ENCODE assay signal across 7 cellular contexts in genomic region chr16:29287816-29288545, GRCh38.
DNase-seq lines count a peak whose midpoint lies in the region; ATAC-seq and TF ChIP-seq lines count a peak whose summit lies in the region.
"Not testable (repeated sequence)": the region's sequence is repeated elsewhere in the genome, so short reads cannot be mapped to it uniquely, and the experiment has no call there.

No MANE protein-coding gene starts in this region.

- H3K27me3 Mint-ChIP-seq in effector memory CD8-positive, alpha-beta T cell; glutamatergic neuron (ENCODE audit: unreplicated experiment); nephron (ENCODE audit: low read depth): not testable (repeated sequence)

- peaks cover 6 to 17% of the 10 kb centered on the region in 2 donors for H3K4me1 Mint-ChIP-seq in effector memory CD8-positive, alpha-beta T cell (ENCODE audit: low read depth in 2 of 2)
- H3K4me1 Mint-ChIP-seq in glutamatergic neuron (ENCODE audit: low read depth, unreplicated experiment) (peaks cover 20% of the 10 kb centered on the region), nephron (peaks cover 51% of the 10 kb centered on the region)

- WGBS in sigmoid colon, 2 donors = 73 to 78% methylated on average over 14 of the region's 14 CpGs

- H3K4me1 ChIP-seq in sigmoid colon (peaks cover 0 to 60% (median 56%) of the 10 kb centered on the region in 4 donors), tibial artery (peaks cover 0 to 42% (median 31%) of the 10 kb centered on the region in 4 donors)

- peak overlapping the region in 1 of 4 donors; percentile 12 for H3K4me3 ChIP-seq in sigmoid colon
- not testable (repeated sequence) for H3K4me3 ChIP-seq in tibial artery

- not testable (repeated sequence) for TF ChIP-seq EP300 in sigmoid colon (IDR thresholded peaks at IDR 0.05)

- not testable (repeated sequence) for H3K9me3 Mint-ChIP-seq in effector memory CD8-positive, alpha-beta T cell; glutamatergic neuron (ENCODE audit: unreplicated experiment); nephron

- ATAC-seq in effector memory CD8-positive, alpha-beta T cell (replicated peaks) = not testable (repeated sequence)

- H3K27ac ChIP-seq in sigmoid colon (peak overlapping the region; percentile 78 to 84 (median 80)), tibial artery (peak overlapping the region; percentile 35 to 37)

- not testable (repeated sequence) for TF ChIP-seq POLR2A in sigmoid colon (IDR thresholded peaks at IDR 0.05)

- H3K36me3 ChIP-seq in sigmoid colon, tibial artery: not testable (repeated sequence)

- H3K9me3 ChIP-seq in sigmoid colon, tibial artery: not testable (repeated sequence)

- peaks cover 12% of the 10 kb centered on the region for H3K36me3 Mint-ChIP-seq in effector memory CD8-positive, alpha-beta T cell (ENCODE audit: insufficient read depth)
- not testable (repeated sequence) for H3K36me3 Mint-ChIP-seq in glutamatergic neuron (ENCODE audit: unreplicated experiment); nephron (ENCODE audit: low read depth)

- H3K27me3 ChIP-seq in sigmoid colon, tibial artery: not testable (repeated sequence)

- peak; percentile 28 for DNase-seq in activated effector memory CD4-positive, alpha-beta T cell treated with anti-CD3 and anti-CD28 coated beads, Interleukin-2, amount 50 U/mL, for 16 hours
- not testable (repeated sequence) for DNase-seq in effector memory CD8-positive, alpha-beta T cell; glutamatergic neuron; sigmoid colon
- peak; percentile 50 for DNase-seq in islet precursor cell
- DNase-seq in tibial artery = peak in 1 of 2 donors; percentile 65

- H3K27ac Mint-ChIP-seq in effector memory CD8-positive, alpha-beta T cell = peak overlapping the region; percentile 19 to 56
- H3K27ac Mint-ChIP-seq in glutamatergic neuron (ENCODE audit: unreplicated experiment) = not testable (repeated sequence)
- peak overlapping the region; percentile 94 to 97 (median 96) for H3K27ac Mint-ChIP-seq in nephron

- not testable (repeated sequence) for TF ChIP-seq CTCF in glutamatergic neuron (IDR thresholded peaks at IDR 0.05; ENCODE audit: partially characterized antibody, unreplicated experiment); nephron (IDR thresholded peaks at IDR 0.05; ENCODE audit: unreplicated experiment in 3 of 3); sigmoid colon (IDR thresholded peaks at IDR 0.05); tibial artery (IDR thresholded peaks at IDR 0.05)

- intact Hi-C loops in sigmoid colon (cut with DNase I); tibial artery (cut with DNase I; ENCODE audit: low total_unique reads): not testable (repeated sequence)

- H3K4me3 Mint-ChIP-seq in effector memory CD8-positive, alpha-beta T cell = not testable (repeated sequence)
- H3K4me3 Mint-ChIP-seq in glutamatergic neuron (ENCODE audit: unreplicated experiment) = peak overlapping the region; percentile 57
- H3K4me3 Mint-ChIP-seq in nephron = peak overlapping the region in 2 of 3 experiments; percentile 48 to 62
